8 cellular contexts compared by ENCODE assay signal in genomic region chr14:24136684-24137528, GRCh38. TPM values are rescaled to one million over a fixed set of nuclear protein-coding genes. Genes with fewer than 3 reads are reported as not detected.
DNase-seq lines count a peak whose midpoint lies in the region; ATAC-seq and TF ChIP-seq lines count a peak whose summit lies in the region.

No MANE protein-coding gene starts in this region.

- H3K36me3 ChIP-seq in cardiac muscle cell (peaks cover 15% of the 10 kb centered on the region), adrenal gland (replicated peaks in 1 of 2) (peaks cover 0 to 25% of the 10 kb centered on the region in 2 donors), right lobe of liver (peaks cover 0 to 21% (median 4%) of the 10 kb centered on the region in 4 donors), transverse colon (peaks cover 0 to 19% (median 2%) of the 10 kb centered on the region in 4 donors)

- peak overlapping the region; percentile 63 for H3K4me3 ChIP-seq in cardiac muscle cell
- peak overlapping the region in 3 of 4 donors; percentile 54 to 92 (median 62) for H3K4me3 ChIP-seq in adrenal gland
- H3K4me3 ChIP-seq in right lobe of liver: peak overlapping the region; percentile 95 to 99 (median 98)
- H3K4me3 ChIP-seq in transverse colon: peak overlapping the region; percentile 70 to 98 (median 84)

- H3K27ac ChIP-seq in cardiac muscle cell (peak overlapping the region; percentile 25), adrenal gland (peak overlapping the region in 4 of 5 donors; percentile 81 to 96 (median 89)), right lobe of liver (peak overlapping the region; percentile 87 to 98 (median 94)), transverse colon (peak overlapping the region; percentile 89 to 98 (median 95))

- TF ChIP-seq CTCF in cardiac muscle cell (IDR thresholded peaks at IDR 0.05; ENCODE audit: low read depth, low read length): no peak
- no peak for TF ChIP-seq CTCF in adrenal gland (IDR thresholded peaks at IDR 0.05)
- no peak for TF ChIP-seq CTCF in right lobe of liver (IDR thresholded peaks at IDR 0.05)
- TF ChIP-seq CTCF in transverse colon (IDR thresholded peaks at IDR 0.05): no peak

- DNase-seq in cardiac muscle cell (ENCODE audit: low read depth in 1 of 2, low spot score in 1 of 2): no peak
- DNase-seq in left ventricle myocardium superior: no peak
- no peak for DNase-seq in adrenal gland
- no peak for DNase-seq in right lobe of liver
- no peak for DNase-seq in transverse colon
- no peak for DNase-seq in DMS153 treated with DMSO at 0.1 percent for 48 hours (lab: John Stamatoyannopoulos, UW; ENCODE audit: unreplicated experiment)
- DNase-seq in UCSD-AML1 (lab: John Stamatoyannopoulos, UW; ENCODE audit: unreplicated experiment): no peak
- DNase-seq in NCI-H345 (lab: John Stamatoyannopoulos, UW): no peak

- H3K9me3 ChIP-seq in cardiac muscle cell (ENCODE audit: low read depth) (no peaks in the 10 kb centered on the region), adrenal gland (replicated peaks in 1 of 3) (no peaks in the 10 kb centered on the region), right lobe of liver (no peaks in the 10 kb centered on the region), transverse colon (no peaks in the 10 kb centered on the region)

- in situ Hi-C loops in transverse colon (cut with MboI; ENCODE audit: low pct_ligation_motif_present in 1 of 4, low pct_unique_long_range_greater_than_20kb in 1 of 4, low sequenced_read_pairs in 3 of 4): no loop called here

- H3K27me3 ChIP-seq in cardiac muscle cell: no peaks in the 10 kb centered on the region
- H3K27me3 ChIP-seq in adrenal gland: no peaks in the 10 kb centered on the region
- H3K27me3 ChIP-seq in right lobe of liver: no peaks in the 10 kb centered on the region
- no peaks in the 10 kb centered on the region for H3K27me3 ChIP-seq in transverse colon

- H3K4me1 ChIP-seq in cardiac muscle cell (ENCODE audit: low read depth) (peaks cover 22% of the 10 kb centered on the region), adrenal gland (replicated peaks in 1 of 2) (peaks cover 27 to 53% of the 10 kb centered on the region in 2 donors), right lobe of liver (peaks cover 0 to 44% (median 9%) of the 10 kb centered on the region in 4 donors), transverse colon (peaks cover 21 to 46% (median 31%) of the 10 kb centered on the region in 4 donors)

- ATAC-seq in left ventricle myocardium superior (no peak), right lobe of liver (no peak)

- no peak for TF ChIP-seq EP300 in transverse colon (IDR thresholded peaks at IDR 0.05; ENCODE audit: low read depth)

- WGBS in adrenal gland, 4 donors: 18 to 24% (median 22%) methylated on average over 13 of the region's 13 CpGs
- 19% methylated on average over 11 of the region's 13 CpGs for WGBS in right lobe of liver (ENCODE audit: insufficient coverage, low coverage, low lambda C conversion rate, missing lambda C conversion rate)
- 10 to 25% methylated on average over 2 to 13 of the region's 13 CpGs for WGBS in transverse colon (ENCODE audit: low coverage in 1 of 2), 2 donors

- TF ChIP-seq POLR2A in adrenal gland (IDR thresholded peaks at IDR 0.05): no peak
- TF ChIP-seq POLR2A in right lobe of liver (IDR thresholded peaks at IDR 0.05): no peak
- TF ChIP-seq POLR2A in transverse colon (IDR thresholded peaks at IDR 0.05): no peak

- intact Hi-C loops in left ventricle myocardium superior (cut with micrococcal nuclease): no loop called here
- intact Hi-C loops in adrenal gland (cut with DNase I): no loop called here
- intact Hi-C loops in right lobe of liver (cut with DNase I): no loop called here
- intact Hi-C loops in transverse colon (cut with DNase I; ENCODE audit: low total_unique reads): loop anchor here (5.0 kb wide), 1 partner anchor 160 kb away; the partner anchor contains the start of genes DHRS1 and NOP9

RNA-seq across cellular contexts. Expression of gene PSME1, which starts 0.9 kb away (rescaled TPM):
- 211 and 238 TPM in 2 replicates for total RNA-seq in cardiac muscle cell
- polyA plus RNA-seq in cardiac muscle cell: 383 and 492 TPM in 2 replicates
- total RNA-seq in left ventricle myocardium superior: 137 TPM
- total RNA-seq in adrenal gland: 100 to 1,000 TPM; 208 to 323 (median 274) TPM
- 100 to 1,000 TPM; 205 to 386 (median 313) TPM for polyA plus RNA-seq in adrenal gland
- 100 to 1,000 TPM in 4 of 6 experiments, 10 to 100 TPM in 2; 81.7 to 119 (median 107) TPM for total RNA-seq in right lobe of liver
- total RNA-seq in transverse colon: 100 to 1,000 TPM in 2 of 4 donors, 10 to 100 TPM in 2; 38.8 to 198 (median 132) TPM

RNA-seq across cellular contexts. Expression of gene EMC9, which starts 4.5 kb away (rescaled TPM):
- total RNA-seq in cardiac muscle cell (54.6 and 69.3 TPM in 2 replicates), left ventricle myocardium superior (16.4 TPM), adrenal gland (10 to 100 TPM; 22.5 to 65.7 (median 43.9) TPM), right lobe of liver (10 to 100 TPM; 10.2 to 21.4 (median 11.9) TPM), transverse colon (10 to 100 TPM in 2 of 4 donors, 1 to 10 TPM in 1, not detected in 1; 2.2 to 15.4 (median 12.3) TPM)
- polyA plus RNA-seq in cardiac muscle cell (82.3 and 114 TPM in 2 replicates), adrenal gland (100 to 1,000 TPM in 2 of 3 donors, 10 to 100 TPM in 1; 21.6 to 149 (median 127) TPM)

RNA-seq across cellular contexts. Expression of gene FITM1, which starts 6.4 kb away (rescaled TPM):
- 124 and 136 TPM in 2 replicates for total RNA-seq in cardiac muscle cell
- polyA plus RNA-seq in cardiac muscle cell: 181 and 209 TPM in 2 replicates
- 140 TPM for total RNA-seq in left ventricle myocardium superior
- total RNA-seq in adrenal gland: 10 to 100 TPM in 3 of 8 donors, 1 to 10 TPM in 5; 6.5 to 14.5 (median 9.5) TPM
- polyA plus RNA-seq in adrenal gland: 10 to 100 TPM in 2 of 3 donors, 1 to 10 TPM in 1; 4.6 to 25.7 (median 13.4) TPM
- 10 to 100 TPM in 3 of 6 experiments, 1 to 10 TPM in 3; 1.5 to 32.5 (median 9.3) TPM for total RNA-seq in right lobe of liver
- total RNA-seq in transverse colon: 1 to 10 TPM in 2 of 4 donors, not detected in 2; 1.4 to 1.6 TPM

RNA-seq across cellular contexts. Expression of gene PSME2, which starts 9.5 kb away (rescaled TPM):
- 92.3 and 97.6 TPM in 2 replicates for total RNA-seq in cardiac muscle cell
- 311 and 331 TPM in 2 replicates for polyA plus RNA-seq in cardiac muscle cell
- 92.6 TPM for total RNA-seq in left ventricle myocardium superior
- 100 to 1,000 TPM; 107 to 362 (median 187) TPM for total RNA-seq in adrenal gland
- polyA plus RNA-seq in adrenal gland: 100 to 1,000 TPM; 388 to 752 (median 687) TPM
- total RNA-seq in right lobe of liver: 100 to 1,000 TPM in 4 of 6 experiments, 10 to 100 TPM in 2; 66.1 to 142 (median 110) TPM
- 10 to 100 TPM; 59.5 to 69.8 (median 68.5) TPM for total RNA-seq in transverse colon

RNA-seq across cellular contexts. Expression of gene RNF31, which starts 10.4 kb away (rescaled TPM):
- total RNA-seq in cardiac muscle cell: 81.0 and 134 TPM in 2 replicates
- polyA plus RNA-seq in cardiac muscle cell: 42.1 and 44.9 TPM in 2 replicates
- 42.8 TPM for total RNA-seq in left ventricle myocardium superior
- total RNA-seq in adrenal gland: 100 to 1,000 TPM in 1 of 8 donors, 10 to 100 TPM in 7; 41.3 to 165 (median 65.7) TPM
- polyA plus RNA-seq in adrenal gland: 100 to 1,000 TPM in 2 of 3 donors, 10 to 100 TPM in 1; 59.3 to 351 (median 198) TPM
- total RNA-seq in right lobe of liver: 10 to 100 TPM; 17.5 to 39.6 (median 26.2) TPM
- 100 to 1,000 TPM in 1 of 4 donors, 10 to 100 TPM in 3; 56.7 to 258 (median 71.2) TPM for total RNA-seq in transverse colon

Comparison
In these comparisons a context has a peak if more than half of its experiments do, and no peak if none do; other contexts are left out.
1. H3K27ac ChIP-seq: peak in every context shown above with its lines; median percentile 95 in transverse colon; 94 in right lobe of liver; 89 in adrenal gland; 25 in cardiac muscle cell.